8 cellular contexts compared by ENCODE assay signal in the genomic region with DNA sequence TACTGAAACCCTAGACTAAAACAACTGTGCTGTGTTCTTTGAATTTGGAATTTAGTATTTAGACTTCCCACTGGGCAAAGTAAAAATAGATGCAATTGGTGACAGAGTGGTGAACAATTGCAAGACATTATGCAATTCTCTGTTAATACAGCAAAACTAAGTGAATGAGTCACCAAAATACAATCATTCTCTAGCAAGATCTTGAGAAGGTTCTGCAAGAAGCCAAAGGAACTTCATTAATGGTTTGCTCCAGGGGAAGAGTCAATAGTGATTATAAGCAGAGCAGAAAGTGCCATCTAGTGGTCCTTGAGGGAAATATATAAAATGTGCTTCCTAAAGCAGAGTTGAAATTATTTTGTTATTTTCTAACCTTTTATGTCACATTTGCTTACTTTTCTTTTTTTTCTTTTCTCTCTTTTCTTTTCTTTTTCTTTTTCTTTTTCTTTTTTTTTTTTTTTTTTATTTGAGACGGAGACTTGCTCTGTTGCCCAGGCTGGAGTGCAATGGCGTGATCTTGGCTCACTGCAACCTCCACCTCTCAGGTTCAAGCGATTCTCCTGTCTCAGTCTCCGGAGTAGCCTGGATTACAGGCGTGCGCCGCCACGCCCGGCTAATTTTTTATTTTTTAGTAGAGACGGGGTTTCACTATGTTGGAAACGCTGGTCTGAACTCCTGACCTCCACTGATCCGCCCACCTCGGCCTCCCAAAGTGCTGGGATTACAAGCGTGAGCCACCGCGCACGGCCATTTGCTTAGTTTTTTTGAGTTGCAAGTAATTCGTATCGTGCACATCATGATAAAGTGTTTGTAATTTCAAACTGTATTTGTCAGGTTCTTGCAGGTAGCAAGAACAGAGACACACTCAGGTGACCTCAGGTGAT.
DNase-seq lines count a peak whose midpoint lies in the region; ATAC-seq and TF ChIP-seq lines count a peak whose summit lies in the region.

No MANE protein-coding gene starts in this region.

- peak; percentile 87 to 90 for DNase-seq in AML-193 (lab: John Stamatoyannopoulos, UW)
- DNase-seq in NCI-H1417 (lab: John Stamatoyannopoulos, UW): peak; percentile 26 to 79 (median 52)
- peak; percentile 74 for DNase-seq in SW480 (ENCODE audit: low spot score)
- peak; percentile 98 for DNase-seq in fibroblast of the aortic adventitia (ENCODE audit: low read depth)
- DNase-seq in osteocyte (ENCODE audit: extremely low spot score, unreplicated experiment): no peak
- no peak for DNase-seq in activated CD4-positive, alpha-beta T cell treated with anti-CD3 and anti-CD28 coated beads, Interleukin-2, amount 50 U/mL, for 48 hours

- H3K4me3 ChIP-seq in fibroblast of the aortic adventitia (ENCODE audit: low read depth, low read length): no peak overlapping the region

- peaks cover 6% of the 10 kb centered on the region for H3K4me1 Mint-ChIP-seq in osteocyte (ENCODE audit: unreplicated experiment)

- H3K27ac Mint-ChIP-seq in osteocyte (ENCODE audit: unreplicated experiment): no peak overlapping the region

- peak; percentile 87 for ATAC-seq in GM18502 (IDR thresholded peaks at IDR 0.05; ENCODE audit: poor library complexity, unreplicated experiment)
- peak; percentile 88 for ATAC-seq in HG02798 (IDR thresholded peaks at IDR 0.05; ENCODE audit: poor library complexity, unreplicated experiment)

- H3K9me3 Mint-ChIP-seq in osteocyte (ENCODE audit: unreplicated experiment): no peaks in the 10 kb centered on the region

- H3K27me3 Mint-ChIP-seq in osteocyte (ENCODE audit: unreplicated experiment): peaks cover 29% of the 10 kb centered on the region

- H3K36me3 Mint-ChIP-seq in osteocyte (ENCODE audit: unreplicated experiment): no peaks in the 10 kb centered on the region

- TF ChIP-seq CTCF in fibroblast of the aortic adventitia (IDR thresholded peaks at IDR 0.05; ENCODE audit: insufficient read depth, low read length) (peak; percentile 64), osteocyte (IDR thresholded peaks at IDR 0.05) (peak; percentile 71)

- H3K4me3 Mint-ChIP-seq in osteocyte (ENCODE audit: unreplicated experiment): no peak overlapping the region

Comparison
In these comparisons a context has a peak if more than half of its experiments do, and no peak if none do; other contexts are left out.
1. DNase-seq: peak in AML-193 (2 of 2), NCI-H1417 (3 of 3), SW480 (single experiment) and fibroblast of the aortic adventitia (single experiment); none in osteocyte (single experiment) and activated CD4-positive, alpha-beta T cell treated with anti-CD3 and anti-CD28 coated beads, Interleukin-2, amount 50 U/mL, for 48 hours (0 of 2).